In the genomic region with DNA sequence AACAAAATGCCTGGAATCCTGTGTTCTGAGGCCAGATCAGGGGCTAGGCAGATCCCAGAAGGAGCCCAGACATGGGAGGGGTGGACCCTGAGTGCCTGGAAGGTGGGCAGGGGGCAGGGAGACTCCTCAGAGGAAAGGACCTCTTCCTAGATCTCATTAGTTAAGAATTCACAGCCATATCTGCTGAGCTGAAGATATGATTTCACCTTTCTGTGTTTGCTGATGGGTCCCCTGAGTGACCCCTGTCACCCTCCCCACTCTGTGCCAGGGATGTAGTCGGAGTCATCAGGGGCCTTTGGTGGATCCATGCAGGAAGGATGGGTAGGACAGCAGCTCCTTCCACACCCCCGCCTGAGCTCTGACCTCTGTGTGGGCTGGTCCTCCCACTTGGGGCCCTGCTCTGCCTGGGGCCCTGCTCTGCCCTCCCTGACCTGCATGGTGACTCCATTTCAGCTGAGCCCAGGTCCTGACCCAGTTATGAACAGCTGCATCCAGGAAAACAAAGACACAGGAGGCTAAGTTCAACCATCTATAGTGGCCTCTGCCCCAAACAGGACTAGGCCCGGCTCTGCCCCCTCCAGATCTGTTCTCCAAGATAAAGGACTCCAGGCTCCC, we compare ENCODE assay signal across 12 cellular contexts. TPM values are rescaled to one million over a fixed set of nuclear protein-coding genes. Genes with fewer than 3 reads are reported as not detected.
"Had no signal": no experiment of that assay in that cellular context is flagged by ENCODE, and none has a peak within 500 bp of the region (broad histone marks: within the 10 kb centered on the region; RNA-seq: fewer than 3 reads in every experiment).

No MANE protein-coding gene starts in this region.

- H3K27ac ChIP-seq: esophagus squamous epithelium, thyroid gland had no signal

- DNase-seq: activated CD4-positive, alpha-beta T cell treated with anti-CD3 and anti-CD28 coated beads for 1 hour; activated CD4-positive, alpha-beta T cell treated with anti-CD3 and anti-CD28 coated beads, Interleukin-2, amount 50 U/mL, for 48 hours; activated naive CD4-positive, alpha-beta T cell treated with anti-CD3 and anti-CD28 coated beads, Interleukin-2, amount 50 U/mL, for 16 hours; cerebellar nuclear complex; effector CD8-positive, alpha-beta T cell; esophagus squamous epithelium; immature natural killer cell; mesenchymal stem cell; naive thymus-derived CD4-positive, alpha-beta T cell; stimulated activated naive CD4-positive, alpha-beta T cell; thyroid gland had no signal

- H3K36me3 Mint-ChIP-seq: immature natural killer cell; naive thymus-derived CD4-positive, alpha-beta T cell had no signal

- H3K27ac Mint-ChIP-seq: dendritic cell treated with granulocyte-macrophage colony-stimulating factor and Interleukin-4, amounts not matched to agents 40 ng/mL and 50 ng/mL, for 4 days had no signal

- H3K27me3 ChIP-seq: thyroid gland had no signal

- H3K9me3 ChIP-seq: esophagus squamous epithelium, thyroid gland had no signal

- H3K4me3 ChIP-seq: esophagus squamous epithelium, thyroid gland had no signal

- H3K4me3 Mint-ChIP-seq: dendritic cell treated with granulocyte-macrophage colony-stimulating factor and Interleukin-4, amounts not matched to agents 40 ng/mL and 50 ng/mL, for 4 days; immature natural killer cell; naive thymus-derived CD4-positive, alpha-beta T cell had no signal

- H3K9me3 Mint-ChIP-seq: dendritic cell treated with granulocyte-macrophage colony-stimulating factor and Interleukin-4, amounts not matched to agents 40 ng/mL and 50 ng/mL, for 4 days; immature natural killer cell; naive thymus-derived CD4-positive, alpha-beta T cell had no signal

- H3K36me3 ChIP-seq: esophagus squamous epithelium, thyroid gland had no signal

- ATAC-seq: naive thymus-derived CD4-positive, alpha-beta T cell had no signal

RNA-seq across cellular contexts. Expression of gene DAPK2, which starts 5.5 kb away (rescaled TPM):
- polyA plus RNA-seq: naive thymus-derived CD4-positive, alpha-beta T cell had no signal
